In genomic region chr6:118892248-118893094, GRCh38 we compare ENCODE assay signal across 8 cellular contexts. TPM values are rescaled to one million over a fixed set of nuclear protein-coding genes. Genes with fewer than 3 reads are reported as not detected.
DNase-seq lines count a peak whose midpoint lies in the region; ATAC-seq and TF ChIP-seq lines count a peak whose summit lies in the region.

No MANE protein-coding gene starts in this region.

- peak overlapping the region; percentile 95 for H3K4me3 Mint-ChIP-seq in MCF 10A (ENCODE audit: unreplicated experiment)
- peak overlapping the region; percentile 100 for H3K4me3 Mint-ChIP-seq in memory B cell

- no peaks in the 10 kb centered on the region for H3K36me3 ChIP-seq in BE2C
- H3K36me3 ChIP-seq in urinary bladder (ENCODE audit: insufficient read depth): no peaks in the 10 kb centered on the region

- no TSS peak for BruUV-seq in MCF 10A (replicated peaks; lab: Mats Ljungman, UMichigan)

- H3K27me3 Mint-ChIP-seq in MCF 10A (ENCODE audit: insufficient read depth, unreplicated experiment) (no peaks in the 10 kb centered on the region), memory B cell (no peaks in the 10 kb centered on the region)

- no peaks in the 10 kb centered on the region for H3K9me3 Mint-ChIP-seq in MCF 10A (ENCODE audit: unreplicated experiment)
- no peaks in the 10 kb centered on the region for H3K9me3 Mint-ChIP-seq in memory B cell

- intact Hi-C loops in MCF 10A (cut with micrococcal nuclease) (loop anchor here (10.0 kb wide), 1 partner anchor 308 kb away; no protein-coding TSS in a partner anchor), sciatic nerve (cut with DNase I) (no loop called here)

- peaks cover 21% of the 10 kb centered on the region for H3K4me1 Mint-ChIP-seq in MCF 10A (ENCODE audit: insufficient read depth, unreplicated experiment)
- peaks cover 42% of the 10 kb centered on the region for H3K4me1 Mint-ChIP-seq in memory B cell

- no peak for TF ChIP-seq CTCF in BE2C (IDR thresholded peaks at IDR 0.05; ENCODE audit: low read depth, low read length)
- no peak for TF ChIP-seq CTCF in MCF 10A (IDR thresholded peaks at IDR 0.05; ENCODE audit: unreplicated experiment)

- DNase-seq in BE2C: no peak
- peak; percentile 27 to 50 for DNase-seq in Kasumi-1 (lab: John Stamatoyannopoulos, UW)
- no peak for DNase-seq in MCF 10A (ENCODE audit: unreplicated experiment)
- no peak for DNase-seq in memory B cell (ENCODE audit: low spot score in 2 of 2)
- no peak for DNase-seq in sciatic nerve (ENCODE audit: low spot score)
- no peak for DNase-seq in NCI-H2196 treated with DMSO at 0.1 percent for 48 hours (lab: John Stamatoyannopoulos, UW; ENCODE audit: unreplicated experiment)
- DNase-seq in DMS153 treated with DMSO at 0.1 percent for 48 hours (lab: John Stamatoyannopoulos, UW; ENCODE audit: unreplicated experiment): no peak

- peak overlapping the region; percentile 90 for H3K27ac ChIP-seq in urinary bladder (ENCODE audit: low read depth)

- CTCF ChIA-PET in MCF 10A (lab: Yijun Ruan, JAX): interaction anchor here (0.7 to 4.2 kb wide), 2 partner anchors 10 kb away, joined by 3 to 24 read pairs; no protein-coding TSS in a partner anchor

- 20% methylated on average over 6 of the region's 6 CpGs for WGBS in urinary bladder

- peaks cover 15% of the 10 kb centered on the region for H3K36me3 Mint-ChIP-seq in MCF 10A (ENCODE audit: insufficient read depth, unreplicated experiment)
- H3K36me3 Mint-ChIP-seq in memory B cell: peaks cover 6% of the 10 kb centered on the region

- H3K9me3 ChIP-seq in BE2C: no peaks in the 10 kb centered on the region

- H3K4me3 ChIP-seq in BE2C (ENCODE audit: low read depth, low read length): peak overlapping the region; percentile 97
- H3K4me3 ChIP-seq in urinary bladder (ENCODE audit: low read depth, low read length): peak overlapping the region; percentile 92

- H3K27ac Mint-ChIP-seq in MCF 10A (ENCODE audit: low read depth, unreplicated experiment): peak overlapping the region; percentile 95
- H3K27ac Mint-ChIP-seq in memory B cell: peak overlapping the region; percentile 97

- POLR2A ChIA-PET in MCF 10A (lab: Yijun Ruan, JAX): interaction anchor here (1.2 to 6.1 kb wide), 6 partner anchors 10 to 1290 kb away, joined by 3 to 35 read pairs (median 6); partner anchors contain the start of genes GOPC and MCM9

- no peaks in the 10 kb centered on the region for H3K27me3 ChIP-seq in BE2C

- H3K4me1 ChIP-seq in BE2C (peaks cover 7% of the 10 kb centered on the region), urinary bladder (ENCODE audit: insufficient read depth) (peaks cover 4% of the 10 kb centered on the region)

- no peak for ATAC-seq in memory B cell (ENCODE audit: low read depth)
- no peak for ATAC-seq in sciatic nerve

RNA-seq across cellular contexts. Expression of gene ASF1A, which starts 1.5 kb away (rescaled TPM):
- polyA plus RNA-seq in BE2C (2012; ENCODE audit: insufficient read depth, insufficient read length, low read depth): 19.9 TPM
- total RNA-seq in MCF 10A (2022) (30.4 and 36.4 TPM in 2 replicates), urinary bladder (36.3 TPM), sciatic nerve (15.9 TPM)
- 16.4 TPM for polyA plus RNA-seq in urinary bladder

RNA-seq across cellular contexts. Expression of gene MCM9, which starts 42.5 kb away (rescaled TPM):
- polyA plus RNA-seq in BE2C (2012; ENCODE audit: insufficient read depth, insufficient read length, low read depth): 7.7 TPM
- total RNA-seq in MCF 10A (2022) (13.0 and 14.7 TPM in 2 replicates), urinary bladder (26.3 TPM), sciatic nerve (20.9 TPM)
- 7.5 TPM for polyA plus RNA-seq in urinary bladder

Comparison
In these comparisons a context has a peak if more than half of its experiments do, and no peak if none do; other contexts are left out.
1. DNase-seq: peak in Kasumi-1 (2 of 2); none in BE2C (single experiment), MCF 10A (single experiment), memory B cell (0 of 2), sciatic nerve (single experiment), NCI-H2196 treated with DMSO at 0.1 percent for 48 hours (single experiment) and DMS153 treated with DMSO at 0.1 percent for 48 hours (single experiment).